In the genomic region with DNA sequence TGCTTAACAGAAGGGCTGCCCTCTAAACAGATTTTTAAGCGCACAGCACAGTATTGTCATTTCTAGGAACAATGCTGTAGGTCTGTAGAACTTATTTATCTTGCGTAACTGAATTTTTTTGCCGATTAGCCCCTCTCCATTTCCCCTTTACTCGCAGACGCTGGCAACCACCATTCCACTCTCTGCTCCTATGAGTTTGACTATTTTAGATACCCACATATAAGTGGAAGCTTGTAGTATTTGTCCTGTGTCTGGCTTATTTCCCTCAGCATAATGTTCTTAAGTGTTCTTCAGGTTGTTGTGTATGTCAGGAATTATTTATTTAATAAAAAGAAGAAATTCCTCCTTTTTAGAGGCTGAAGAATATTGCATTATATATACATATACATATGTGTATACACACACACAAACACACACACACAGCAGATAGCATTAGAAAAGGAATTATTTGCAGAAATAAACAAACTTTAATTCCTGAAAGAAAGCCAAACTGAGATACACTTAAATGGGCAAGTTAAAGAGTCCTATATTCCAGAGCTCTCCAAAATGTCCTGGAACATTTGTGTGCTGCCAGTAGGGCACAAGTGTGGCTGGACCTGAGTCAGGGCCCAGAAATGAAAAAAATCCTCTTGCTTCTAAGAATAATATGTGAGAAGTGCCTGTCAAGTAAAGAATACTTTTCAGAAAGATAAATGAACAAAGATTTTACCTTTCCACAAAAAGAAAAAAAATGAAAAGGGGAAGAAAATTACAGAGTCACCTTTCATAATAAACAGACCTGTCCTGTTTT, we compare ENCODE assay signal across 20 cellular contexts. TPM values are rescaled to one million over a fixed set of nuclear protein-coding genes. Genes with fewer than 3 reads are reported as not detected.
A peak's percentile ranks its signal among the peaks of the same experiment; 100 is the strongest.
DNase-seq lines count a peak whose midpoint lies in the region; TF ChIP-seq lines count a peak whose summit lies in the region.
"Had no signal": no experiment of that assay in that cellular context is flagged by ENCODE, and none has a peak within 500 bp of the region (broad histone marks: within the 10 kb centered on the region; RNA-seq: fewer than 3 reads in every experiment).

No MANE protein-coding gene starts in this region.

- H3K9me3 ChIP-seq in GM23248 (ENCODE audit: low read depth) (no peaks in the 10 kb centered on the region), adipocyte (ENCODE audit: control insufficient read depth, low read length) (no peaks in the 10 kb centered on the region), right atrium auricular region (no peaks in the 10 kb centered on the region), sigmoid colon (no peaks in the 10 kb centered on the region)

- H3K4me3 ChIP-seq in GM23248 (no peak overlapping the region), adipocyte (ENCODE audit: low read length) (no peak overlapping the region), right atrium auricular region (no peak overlapping the region), sigmoid colon (no peak overlapping the region)
- H3K4me3 ChIP-seq: K562, SK-N-MC had no signal

- H2AFZ ChIP-seq in GM23248 = peak overlapping the region; percentile 3; the same call in 1 of the 2 replicates

- H3K4me1 ChIP-seq in GM23248 (ENCODE audit: insufficient read depth) = peaks cover 6% of the 10 kb centered on the region
- H3K4me1 ChIP-seq in adipocyte (ENCODE audit: control insufficient read depth, insufficient read depth, low read length) = peaks cover 3% of the 10 kb centered on the region
- H3K4me1 ChIP-seq in right atrium auricular region = peaks cover 0 to 5% of the 10 kb centered on the region in 2 donors
- peaks cover 0 to 12% (median 6%) of the 10 kb centered on the region in 4 donors for H3K4me1 ChIP-seq in sigmoid colon

- H3F3A ChIP-seq in GM23248 (ENCODE audit: insufficient read depth) = no peaks in the 10 kb centered on the region

- WGBS in GM23248 (ENCODE audit: low coverage in 1 of 2, low lambda C conversion rate in 2 of 2, missing lambda C conversion rate in 2 of 2), 2 experiments = 58 to 69% methylated on average over 5 of the region's 5 CpGs
- 82 to 89% methylated on average over 5 of the region's 5 CpGs for WGBS in sigmoid colon, 2 donors

- in situ Hi-C loops in GM23248 (cut with MboI) = no loop called here

- no peaks in the 10 kb centered on the region for H3K9me2 ChIP-seq in GM23248 (ENCODE audit: insufficient read depth)

- peaks cover 4% of the 10 kb centered on the region for H3K79me2 ChIP-seq in GM23248 (ENCODE audit: insufficient read depth)

- TF ChIP-seq EP300 in sigmoid colon (IDR thresholded peaks at IDR 0.05) = no peak

- no peak overlapping the region for H3K4me2 ChIP-seq in GM23248 (ENCODE audit: unreplicated experiment)

- intact Hi-C loops in sigmoid colon (cut with DNase I) = no loop called here

- TF ChIP-seq POLR2A in sigmoid colon (IDR thresholded peaks at IDR 0.05) = no peak

- no peak for TF ChIP-seq CTCF in right atrium auricular region (IDR thresholded peaks at IDR 0.05)
- TF ChIP-seq CTCF in sigmoid colon (IDR thresholded peaks at IDR 0.05) = no peak

- DNase-seq in GM23248 = no peak
- DNase-seq in adipocyte (ENCODE audit: low read depth) = peak; percentile 4
- no peak for DNase-seq in right atrium auricular region (ENCODE audit: low spot score)
- DNase-seq in sigmoid colon = no peak
- no peak for DNase-seq in putamen (ENCODE audit: low spot score)
- no peak for DNase-seq in HK-2 (ENCODE audit: unreplicated experiment)
- no peak for DNase-seq in NCI-H1694 treated with DMSO at 0.1 percent for 48 hours (lab: John Stamatoyannopoulos, UW)
- DNase-seq: BE2C, H7, NCI-H1092 treated with DMSO at 0.1 percent for 48 hours, NCI-H1436 treated with DMSO at 0.1 percent for 48 hours, NCI-H2029 treated with DMSO at 0.1 percent for 48 hours, NCI-H2171, NCI-H345, NCI-H524 treated with DMSO at 0.1 percent for 48 hours, NCI-H82, OCI-M1 had no signal

- H4K20me1 ChIP-seq in GM23248 (ENCODE audit: insufficient read depth) = no peaks in the 10 kb centered on the region

- no peak overlapping the region for H3K27ac ChIP-seq in GM23248
- peak overlapping the region; percentile 46 to 75 for H3K27ac ChIP-seq in right atrium auricular region
- H3K27ac ChIP-seq in sigmoid colon = peak overlapping the region in 3 of 4 donors; percentile 19 to 51 (median 33)
- H3K27ac ChIP-seq: HL-60, SK-N-MC had no signal

- H3K36me3 ChIP-seq in GM23248 (ENCODE audit: low read depth) = no peaks in the 10 kb centered on the region
- H3K36me3 ChIP-seq in adipocyte (ENCODE audit: control insufficient read depth, insufficient read depth, low read length, severe bottlenecking) = no peaks in the 10 kb centered on the region
- no peaks in the 10 kb centered on the region for H3K36me3 ChIP-seq in right atrium auricular region
- no peaks in the 10 kb centered on the region for H3K36me3 ChIP-seq in sigmoid colon
- H3K36me3 ChIP-seq: BE2C had no signal

- no peak overlapping the region for H3K9ac ChIP-seq in GM23248
- no peak overlapping the region for H3K9ac ChIP-seq in adipocyte (ENCODE audit: low read length)

- H3K27me3 ChIP-seq in GM23248 (replicated peaks; ENCODE audit: insufficient read depth) = no peaks in the 10 kb centered on the region
- no peaks in the 10 kb centered on the region for H3K27me3 ChIP-seq in adipocyte (replicated peaks; ENCODE audit: control insufficient read depth, insufficient read depth, low read length)
- H3K27me3 ChIP-seq in right atrium auricular region = no peaks in the 10 kb centered on the region
- no peaks in the 10 kb centered on the region for H3K27me3 ChIP-seq in sigmoid colon
- H3K27me3 ChIP-seq: BE2C had no signal

RNA-seq across cellular contexts. Expression of a gene that starts 4.5 kb away (rescaled TPM):
- 24.8 and 28.9 TPM in 2 replicates for total RNA-seq in GM23248 (2014; rRNA removed; shearing (Covaris generic))
- polyA plus RNA-seq in GM23248 (2016; fragmentation: Nextera tagmentation; extraction: Ambion mirVana) (33.2 and 36.1 TPM in 2 replicates), sigmoid colon (10 to 100 TPM; 18.5 to 25.0 (median 23.4) TPM)
- total RNA-seq in right atrium auricular region (10 to 100 TPM; 40.7 to 58.0 TPM), sigmoid colon (10 to 100 TPM; 32.6 to 48.2 (median 35.9) TPM)
